10 cellular contexts compared by ENCODE assay signal in genomic region chr12:52026267-52026666, GRCh38. TPM values are rescaled to one million over a fixed set of nuclear protein-coding genes. Genes with fewer than 3 reads are reported as not detected.
A peak's percentile ranks its signal among the peaks of the same experiment; 100 is the strongest.
DNase-seq lines count a peak whose midpoint lies in the region; ATAC-seq and TF ChIP-seq lines count a peak whose summit lies in the region.
"Had no signal": no experiment of that assay in that cellular context is flagged by ENCODE, and none has a peak within 500 bp of the region (broad histone marks: within the 10 kb centered on the region; RNA-seq: fewer than 3 reads in every experiment).

No MANE protein-coding gene starts in this region.

- H3K36me3 ChIP-seq in mucosa of rectum (ENCODE audit: control insufficient read depth in 2 of 2, insufficient read depth in 2 of 2, low read length in 2 of 2) (no peaks in the 10 kb centered on the region), transverse colon (no peaks in the 10 kb centered on the region)
- H3K36me3 ChIP-seq: suprapubic skin had no signal

- intact Hi-C loops in transverse colon (cut with DNase I; ENCODE audit: low total_unique reads) = loop anchor here (2.0 kb wide), 1 partner anchor 57 kb away; no protein-coding TSS in a partner anchor
- intact Hi-C loops in posterior cingulate gyrus (cut with DNase I) = loop anchor here (5.0 kb wide), 1 partner anchor 41 kb away; the partner anchor contains the start of gene ATG101

- peaks cover 26 to 27% of the 10 kb centered on the region in 2 donors for H3K4me1 ChIP-seq in mucosa of rectum (ENCODE audit: control insufficient read depth in 2 of 2, insufficient read depth in 2 of 2, low read length in 2 of 2)
- H3K4me1 ChIP-seq in transverse colon = peaks cover 17 to 39% (median 35%) of the 10 kb centered on the region in 4 donors

- no peak for TF ChIP-seq CTCF in transverse colon (IDR thresholded peaks at IDR 0.05)

- peaks cover 6% of the 10 kb centered on the region for H3K27me3 Mint-ChIP-seq in activated CD8-positive, alpha-beta memory T cell treated with anti-CD3 and anti-CD28 coated beads, Interleukin-2, amount 10 ng/mL, durations not matched to agents 7 days and 5 days
- no peaks in the 10 kb centered on the region for H3K27me3 Mint-ChIP-seq in activated naive CD8-positive, alpha-beta T cell treated with anti-CD3 and anti-CD28 coated beads, Interleukin-2, amount 50 U/mL, for 24 hours

- peak overlapping the region; percentile 98 for H3K27ac Mint-ChIP-seq in activated CD8-positive, alpha-beta memory T cell treated with anti-CD3 and anti-CD28 coated beads, Interleukin-2, amount 10 ng/mL, durations not matched to agents 7 days and 5 days
- peak overlapping the region; percentile 32 for H3K27ac Mint-ChIP-seq in activated naive CD8-positive, alpha-beta T cell treated with anti-CD3 and anti-CD28 coated beads, Interleukin-2, amount 50 U/mL, for 24 hours

- ATAC-seq in activated CD8-positive, alpha-beta memory T cell treated with anti-CD3 and anti-CD28 coated beads, Interleukin-2, amount 10 ng/mL, durations not matched to agents 7 days and 5 days = no peak
- no peak for ATAC-seq in activated naive CD8-positive, alpha-beta T cell treated with anti-CD3 and anti-CD28 coated beads, Interleukin-2, amount 50 U/mL, for 24 hours

- peaks cover 31% of the 10 kb centered on the region for H3K4me1 Mint-ChIP-seq in activated CD8-positive, alpha-beta memory T cell treated with anti-CD3 and anti-CD28 coated beads, Interleukin-2, amount 10 ng/mL, durations not matched to agents 7 days and 5 days
- H3K4me1 Mint-ChIP-seq in activated naive CD8-positive, alpha-beta T cell treated with anti-CD3 and anti-CD28 coated beads, Interleukin-2, amount 50 U/mL, for 24 hours = peaks cover 37% of the 10 kb centered on the region

- no peaks in the 10 kb centered on the region for H3K9me3 ChIP-seq in mucosa of rectum (ENCODE audit: control insufficient read depth in 2 of 2, low read length in 2 of 2)
- H3K9me3 ChIP-seq in transverse colon = no peaks in the 10 kb centered on the region
- H3K9me3 ChIP-seq: suprapubic skin had no signal

- 22 to 33% methylated on average over 4 to 5 of the region's 5 CpGs for WGBS in transverse colon (ENCODE audit: low coverage in 1 of 2), 2 donors

- DNase-seq in activated CD8-positive, alpha-beta memory T cell treated with anti-CD3 and anti-CD28 coated beads, Interleukin-2, amount 10 ng/mL, durations not matched to agents 7 days and 5 days = no peak
- DNase-seq in activated CD8-positive, alpha-beta memory T cell treated with anti-CD3 and anti-CD28 coated beads for 24 hours = no peak
- no peak for DNase-seq in activated naive CD8-positive, alpha-beta T cell treated with anti-CD3 and anti-CD28 coated beads, Interleukin-2, amount 50 U/mL, for 24 hours
- no peak for DNase-seq in transverse colon
- DNase-seq in anterior cingulate cortex (lab: John Stamatoyannopoulos, UW) = no peak
- no peak for DNase-seq in posterior cingulate gyrus
- DNase-seq in 8988T = no peak

- peak overlapping the region; percentile 96 for H3K27ac ChIP-seq in mucosa of rectum (ENCODE audit: low read depth in 2 of 2, low read length in 2 of 2)
- H3K27ac ChIP-seq in transverse colon = peak overlapping the region; percentile 93 to 95 (median 94)

- peak overlapping the region in 1 of 2 donors; percentile 73 for H3K4me3 ChIP-seq in mucosa of rectum (ENCODE audit: low read length in 2 of 2)
- H3K4me3 ChIP-seq in transverse colon = no peak overlapping the region

- TF ChIP-seq EP300 in transverse colon (IDR thresholded peaks at IDR 0.05; ENCODE audit: low read depth) = peak; percentile 60

- no peak overlapping the region for H3K4me3 Mint-ChIP-seq in activated CD8-positive, alpha-beta memory T cell treated with anti-CD3 and anti-CD28 coated beads, Interleukin-2, amount 10 ng/mL, durations not matched to agents 7 days and 5 days
- H3K4me3 Mint-ChIP-seq in activated naive CD8-positive, alpha-beta T cell treated with anti-CD3 and anti-CD28 coated beads, Interleukin-2, amount 50 U/mL, for 24 hours = peak overlapping the region; percentile 82

- in situ Hi-C loops in transverse colon (cut with MboI; ENCODE audit: low pct_ligation_motif_present in 1 of 4, low pct_unique_long_range_greater_than_20kb in 1 of 4, low sequenced_read_pairs in 3 of 4) = loop anchor here in 3 of 4 donors (5.0 to 10.0 kb wide), 2 partner anchors 56 to 59 kb away; no protein-coding TSS in a partner anchor

- no peaks in the 10 kb centered on the region for H3K27me3 ChIP-seq in mucosa of rectum (ENCODE audit: control insufficient read depth in 2 of 2, insufficient read depth in 2 of 2, low read length in 2 of 2)
- no peaks in the 10 kb centered on the region for H3K27me3 ChIP-seq in transverse colon
- H3K27me3 ChIP-seq: suprapubic skin had no signal

- H3K9me3 Mint-ChIP-seq in activated CD8-positive, alpha-beta memory T cell treated with anti-CD3 and anti-CD28 coated beads, Interleukin-2, amount 10 ng/mL, durations not matched to agents 7 days and 5 days (ENCODE audit: low read depth) = no peaks in the 10 kb centered on the region
- H3K9me3 Mint-ChIP-seq in activated naive CD8-positive, alpha-beta T cell treated with anti-CD3 and anti-CD28 coated beads, Interleukin-2, amount 50 U/mL, for 24 hours = no peaks in the 10 kb centered on the region

- CTCF ChIA-PET in activated CD8-positive, alpha-beta memory T cell treated with anti-CD3 and anti-CD28 coated beads, Interleukin-2, amount 10 ng/mL, durations not matched to agents 7 days and 5 days (lab: Charles Lee) = interaction anchor here (0.6 to 12.6 kb wide), 24 partner anchors 10 to 198 kb away, joined by 3 to 410 read pairs (median 9); partner anchors contain the start of genes ANKRD33, ATG101, NR4A1 and SMIM41

- peak overlapping the region; percentile 86 to 87 for H3K9ac ChIP-seq in mucosa of rectum (ENCODE audit: low read depth in 1 of 2, low read length in 2 of 2)

- TF ChIP-seq POLR2A in transverse colon (IDR thresholded peaks at IDR 0.05) = no peak

- no peaks in the 10 kb centered on the region for H3K36me3 Mint-ChIP-seq in activated CD8-positive, alpha-beta memory T cell treated with anti-CD3 and anti-CD28 coated beads, Interleukin-2, amount 10 ng/mL, durations not matched to agents 7 days and 5 days
- H3K36me3 Mint-ChIP-seq in activated naive CD8-positive, alpha-beta T cell treated with anti-CD3 and anti-CD28 coated beads, Interleukin-2, amount 50 U/mL, for 24 hours (ENCODE audit: low read depth) = no peaks in the 10 kb centered on the region

RNA-seq across cellular contexts. Expression of gene TAMALIN, which starts 19.5 kb away (rescaled TPM):
- 1 to 10 TPM; 1.8 to 2.2 TPM for total RNA-seq in activated CD8-positive, alpha-beta memory T cell treated with anti-CD3 and anti-CD28 coated beads, Interleukin-2, amount 10 ng/mL, durations not matched to agents 7 days and 5 days
- total RNA-seq in transverse colon = 10 to 100 TPM in 2 of 4 donors, 1 to 10 TPM in 2; 5.9 to 20.6 (median 9.7) TPM

RNA-seq across cellular contexts. Expression of gene NR4A1, which starts 25.0 kb away (rescaled TPM):
- 10 to 100 TPM in 1 of 2 experiments, 1 to 10 TPM in 1; 8.4 to 41.8 TPM for total RNA-seq in activated CD8-positive, alpha-beta memory T cell treated with anti-CD3 and anti-CD28 coated beads, Interleukin-2, amount 10 ng/mL, durations not matched to agents 7 days and 5 days
- total RNA-seq in transverse colon = 100 to 1,000 TPM in 1 of 4 donors, 10 to 100 TPM in 3; 50.7 to 102 (median 76.9) TPM

RNA-seq across cellular contexts. Expression of gene ATG101, which starts 43.5 kb away (rescaled TPM):
- total RNA-seq in activated CD8-positive, alpha-beta memory T cell treated with anti-CD3 and anti-CD28 coated beads, Interleukin-2, amount 10 ng/mL, durations not matched to agents 7 days and 5 days = 10 to 100 TPM; 33.3 to 42.2 TPM
- total RNA-seq in transverse colon = 10 to 100 TPM; 15.7 to 64.1 (median 51.6) TPM

RNA-seq across cellular contexts. Expression of gene SMIM41, which starts 53.2 kb away (rescaled TPM):
- total RNA-seq in activated CD8-positive, alpha-beta memory T cell treated with anti-CD3 and anti-CD28 coated beads, Interleukin-2, amount 10 ng/mL, durations not matched to agents 7 days and 5 days = not detected
- total RNA-seq in transverse colon = 1 to 10 TPM in 1 of 4 donors, under 1 TPM in 2, not detected in 1; 0.64 to 1.5 (median 0.80) TPM
- total RNA-seq: kidney epithelial cell had no signal
